22 cellular contexts compared by ENCODE assay signal in genomic region chr20:38228436-38228835, GRCh38. TPM values are rescaled to one million over a fixed set of nuclear protein-coding genes. Genes with fewer than 3 reads are reported as not detected.
DNase-seq lines count a peak whose midpoint lies in the region; ATAC-seq and TF ChIP-seq lines count a peak whose summit lies in the region.
"Had no signal": no experiment of that assay in that cellular context is flagged by ENCODE, and none has a peak within 500 bp of the region (broad histone marks: within the 10 kb centered on the region; RNA-seq: fewer than 3 reads in every experiment).

No MANE protein-coding gene starts in this region.

- H3K4me3 ChIP-seq in fibroblast of pulmonary artery (replicated peaks; ENCODE audit: low read depth, low read length) (no peak overlapping the region), stomach (no peak overlapping the region)
- H3K4me3 ChIP-seq: lower lobe of right lung, SJSA1 had no signal

- peak; percentile 37 for DNase-seq in ELR (ENCODE audit: low read depth)
- peak; percentile 25 for DNase-seq in HT-29 (ENCODE audit: low spot score)
- DNase-seq in SK-MEL-5 (ENCODE audit: low read depth, low spot score), result peak; percentile 30
- DNase-seq in fibroblast of pulmonary artery (ENCODE audit: low read depth), result peak; percentile 19
- DNase-seq in ACHN, result no peak
- DNase-seq in stomach, result no peak
- DNase-seq: activated CD4-positive, alpha-beta T cell treated with anti-CD3 and anti-CD28 coated beads for 36 hours; activated naive CD8-positive, alpha-beta T cell treated with anti-CD3 and anti-CD28 coated beads for 36 hours; AML-193; brain microvascular endothelial cell; foreskin keratinocyte; hypothalamus; lower lobe of right lung; T1000 had no signal

- H3K9me3 ChIP-seq in stomach, result no peaks in the 10 kb centered on the region
- H3K9me3 ChIP-seq: lower lobe of right lung, SJSA1 had no signal

- TF ChIP-seq POLR2A in stomach (IDR thresholded peaks at IDR 0.05), result no peak

- in situ Hi-C loops in SK-MEL-5 (cut with HindIII; ENCODE audit: low pct_unique_long_range_greater_than_20kb, low sequenced_read_pairs) (loop anchor here (10.0 kb wide), 1 partner anchor 184 kb away; no protein-coding TSS in a partner anchor), ACHN (cut with HindIII; ENCODE audit: low pct_ligation_motif_present, low pct_unique_long_range_greater_than_20kb, low sequenced_read_pairs) (no loop called here)

- WGBS in stomach, 5 donors, result 49 to 69% (median 62%) methylated on average over 2 of the region's 2 CpGs

- no peak overlapping the region for H3K27ac ChIP-seq in stomach
- H3K27ac ChIP-seq: epithelial cell of prostate, foreskin keratinocyte, lower lobe of right lung, SJSA1 had no signal

- TF ChIP-seq EP300 in stomach (IDR thresholded peaks at IDR 0.05), result no peak

- H3K27me3 ChIP-seq in stomach, result peaks cover 0 to 3% (median 0%) of the 10 kb centered on the region in 3 donors
- H3K27me3 ChIP-seq: brain microvascular endothelial cell, SJSA1 had no signal

- intact Hi-C loops in stomach (cut with DNase I; ENCODE audit: low total_unique reads), result no loop called here

- peaks cover 0 to 7% (median 0%) of the 10 kb centered on the region in 4 donors for H3K36me3 ChIP-seq in stomach
- H3K36me3 ChIP-seq: lower lobe of right lung, SJSA1 had no signal

- H3K4me1 ChIP-seq in stomach, result peaks cover 0 to 7% (median 3%) of the 10 kb centered on the region in 4 donors
- H3K4me1 ChIP-seq: Caco-2, foreskin keratinocyte, lower lobe of right lung, SJSA1 had no signal

- TF ChIP-seq CTCF in fibroblast of pulmonary artery (IDR thresholded peaks at IDR 0.05; ENCODE audit: low read length, missing control alignments) (no peak), stomach (IDR thresholded peaks at IDR 0.05) (no peak)

- ATAC-seq in GM19324 (IDR thresholded peaks at IDR 0.05; ENCODE audit: low FRiP score, unreplicated experiment), result no peak
- ATAC-seq: activated CD4-positive, alpha-beta T cell treated with anti-CD3 and anti-CD28 coated beads for 36 hours; foreskin keratinocyte; stimulated activated effector memory CD8-positive, alpha-beta T cell treated with anti-CD3 and anti-CD28 coated beads, Interleukin-12 subunit alpha, Interleukin-12 subunit beta, amount 100 ng/mL, for 72 hours had no signal

RNA-seq across cellular contexts. Expression of gene KIAA1755, which starts 32.1 kb away (rescaled TPM):
- 0.05 TPM in 1 of 2 replicates, not detected in the other for total RNA-seq in HT-29 (2014; rRNA removed; shearing (Covaris generic))
- not detected in 2 replicates for total RNA-seq in SK-MEL-5 (2014; rRNA removed; shearing (Covaris generic))
- not detected in 2 replicates for polyA plus RNA-seq in SK-MEL-5 (2015; cell fraction: cytosol; rRNA removed)
- 0.16 TPM in 1 of 2 replicates, not detected in the other for polyA plus RNA-seq in SK-MEL-5 (2015; cell fraction: nucleus; rRNA removed)
- 1 to 10 TPM in 4 of 5 donors, not detected in 1; 1.2 to 9.4 (median 2.4) TPM for total RNA-seq in stomach
- polyA plus RNA-seq in stomach, result 1 to 10 TPM; 2.4 to 3.6 (median 3.3) TPM
- total RNA-seq: activated CD4-positive, alpha-beta T cell treated with anti-CD3 and anti-CD28 coated beads for 36 hours; activated naive CD8-positive, alpha-beta T cell treated with anti-CD3 and anti-CD28 coated beads for 36 hours; dermis microvascular lymphatic vessel endothelial cell had no signal
- polyA plus RNA-seq: IgD-negative memory B cell, keratinocyte had no signal

Comparison
In these comparisons a context has a peak if more than half of its experiments do, and no peak if none do; other contexts are left out.
1. DNase-seq: peak in ELR (single experiment), HT-29 (single experiment), SK-MEL-5 (single experiment) and fibroblast of pulmonary artery (single experiment); none in ACHN (single experiment) and stomach (single experiment).